ENCODE assay signal across 11 cellular contexts in the genomic region with DNA sequence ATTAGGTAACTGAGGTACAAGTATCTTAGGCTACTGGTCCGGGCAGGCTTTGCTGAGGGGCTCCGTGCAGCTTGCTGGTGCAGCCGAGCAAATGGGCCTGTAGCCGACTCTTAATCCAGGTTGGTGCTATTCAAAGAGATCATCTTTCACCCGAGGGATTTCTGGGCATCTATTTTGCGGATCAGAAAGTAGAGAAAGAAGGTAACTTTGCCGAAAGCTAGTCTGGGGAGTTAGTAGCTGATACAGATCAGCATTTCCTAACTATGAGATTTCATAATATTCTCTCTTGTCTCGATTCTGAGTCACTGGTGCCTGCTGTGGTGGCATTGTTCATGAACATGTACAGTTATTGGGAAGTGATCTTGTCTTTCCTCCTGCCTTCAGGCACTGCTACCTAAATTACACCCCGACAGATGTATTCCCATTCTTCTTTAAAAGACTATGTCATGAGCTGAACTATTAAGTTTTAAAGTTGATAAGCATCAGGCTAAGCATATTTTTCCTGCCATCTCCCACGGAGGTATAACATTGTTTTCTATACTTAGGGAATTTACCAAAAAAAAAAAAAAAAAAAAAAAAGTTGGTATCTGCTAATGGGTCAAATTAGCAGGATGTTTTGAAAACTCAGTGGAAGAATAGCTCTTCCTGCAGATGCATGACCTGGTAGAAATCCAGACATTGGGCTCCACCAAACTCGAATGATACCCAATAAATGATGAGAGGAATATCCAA. TPM values are rescaled to one million over a fixed set of nuclear protein-coding genes. Genes with fewer than 3 reads are reported as not detected.
DNase-seq lines count a peak whose midpoint lies in the region; TF ChIP-seq lines count a peak whose summit lies in the region.
"Had no signal": no experiment of that assay in that cellular context is flagged by ENCODE, and none has a peak within 500 bp of the region (broad histone marks: within the 10 kb centered on the region; RNA-seq: fewer than 3 reads in every experiment).

No MANE protein-coding gene starts in this region.

- DNase-seq in NCI-H82 (lab: John Stamatoyannopoulos, UW), result peak; percentile 56
- DNase-seq in NCI-H82 treated with DMSO at 0.1 percent for 48 hours (lab: John Stamatoyannopoulos, UW; ENCODE audit: unreplicated experiment), result no peak
- DNase-seq in T1000 (lab: John Stamatoyannopoulos, UW), result peak; percentile 7
- peak; percentile 71 for DNase-seq in fibroblast of pulmonary artery (ENCODE audit: low read depth)
- no peak for DNase-seq in type B pancreatic cell (ENCODE audit: extremely low spot score, unreplicated experiment)
- DNase-seq in caudate nucleus (lab: John Stamatoyannopoulos, UW), result no peak
- no peak for DNase-seq in NCI-H2227 treated with DMSO at 0.1 percent for 48 hours (lab: John Stamatoyannopoulos, UW)
- no peak for DNase-seq in NCI-H2107 (lab: John Stamatoyannopoulos, UW)
- DNase-seq: activated naive CD8-positive, alpha-beta T cell treated with anti-CD3 and anti-CD28 coated beads for 36 hours; NCI-H1048; pancreas had no signal

- H3K4me1 Mint-ChIP-seq in type B pancreatic cell (ENCODE audit: unreplicated experiment), result peaks cover 52% of the 10 kb centered on the region

- peaks cover 5% of the 10 kb centered on the region for H3K27me3 Mint-ChIP-seq in type B pancreatic cell
- H3K27me3 Mint-ChIP-seq: activated naive CD8-positive, alpha-beta T cell treated with anti-CD3 and anti-CD28 coated beads for 36 hours had no signal

- no peak overlapping the region for H3K4me3 ChIP-seq in fibroblast of pulmonary artery (replicated peaks; ENCODE audit: low read depth, low read length)
- H3K4me3 ChIP-seq: pancreas had no signal

- peak overlapping the region; percentile 6 for H3K4me3 Mint-ChIP-seq in type B pancreatic cell
- H3K4me3 Mint-ChIP-seq: activated naive CD8-positive, alpha-beta T cell treated with anti-CD3 and anti-CD28 coated beads for 36 hours had no signal

- peaks cover 16% of the 10 kb centered on the region for H3K36me3 Mint-ChIP-seq in type B pancreatic cell
- H3K36me3 Mint-ChIP-seq: activated naive CD8-positive, alpha-beta T cell treated with anti-CD3 and anti-CD28 coated beads for 36 hours had no signal

- TF ChIP-seq CTCF in fibroblast of pulmonary artery (IDR thresholded peaks at IDR 0.05; ENCODE audit: low read length, missing control alignments), result no peak
- no peak for TF ChIP-seq CTCF in type B pancreatic cell (conservative IDR thresholded peaks at IDR 0.05)

- H3K27ac Mint-ChIP-seq in type B pancreatic cell, result peak overlapping the region; percentile 18
- H3K27ac Mint-ChIP-seq: activated naive CD8-positive, alpha-beta T cell treated with anti-CD3 and anti-CD28 coated beads for 36 hours had no signal

- H3K9me3 Mint-ChIP-seq in type B pancreatic cell, result no peaks in the 10 kb centered on the region
- H3K9me3 Mint-ChIP-seq: activated naive CD8-positive, alpha-beta T cell treated with anti-CD3 and anti-CD28 coated beads for 36 hours had no signal

- no peak overlapping the region for H3K27ac ChIP-seq in caudate nucleus (ENCODE audit: low read depth, low read length)
- H3K27ac ChIP-seq: pancreas had no signal

RNA-seq across cellular contexts. Expression of gene NFIA, which starts 57.1 kb away (rescaled TPM):
- 10.5 and 49.4 TPM in 2 replicates for total RNA-seq in type B pancreatic cell (ENCODE audit: low replicate concordance)

Comparison
In these comparisons a context has a peak if more than half of its experiments do, and no peak if none do; other contexts are left out.
1. DNase-seq: peak in NCI-H82 (single experiment), T1000 (single experiment) and fibroblast of pulmonary artery (single experiment); none in NCI-H82 treated with DMSO at 0.1 percent for 48 hours (single experiment), type B pancreatic cell (single experiment), caudate nucleus (0 of 61), NCI-H2227 treated with DMSO at 0.1 percent for 48 hours (single experiment) and NCI-H2107 (single experiment).